In genomic region chr20:35878113-35878620, GRCh38 we compare ENCODE assay signal across 18 cellular contexts.
DNase-seq lines count a peak whose midpoint lies in the region; ATAC-seq and TF ChIP-seq lines count a peak whose summit lies in the region.
"Had no signal": no experiment of that assay in that cellular context is flagged by ENCODE, and none has a peak within 500 bp of the region (broad histone marks: within the 10 kb centered on the region; RNA-seq: fewer than 3 reads in every experiment).

No MANE protein-coding gene starts in this region.

- H3K36me3 ChIP-seq in OCI-LY7 (ENCODE audit: insufficient read depth, low read length) (peaks cover 8% of the 10 kb centered on the region), fibroblast of lung (ENCODE audit: control insufficient read depth, insufficient read depth, low read length) (no peaks in the 10 kb centered on the region), gastrocnemius medialis (peaks cover 0 to 4% of the 10 kb centered on the region in 2 donors), tibial artery (no peaks in the 10 kb centered on the region)

- no peak overlapping the region for H3K9ac ChIP-seq in fibroblast of lung (ENCODE audit: insufficient read depth, low read length)
- H3K9ac ChIP-seq: BLaER1 treated with 17β-estradiol and CSF1 and Interleukin-3, amounts not matched to agents 10 nM and 100 nM had no signal

- no peaks in the 10 kb centered on the region for H3K4me1 ChIP-seq in OCI-LY7 (ENCODE audit: insufficient read depth, low read length, poor library complexity, severe bottlenecking)
- peaks cover 15% of the 10 kb centered on the region for H3K4me1 ChIP-seq in fibroblast of lung (ENCODE audit: control insufficient read depth, extremely low read depth, insufficient read depth, low read length)
- H3K4me1 ChIP-seq in gastrocnemius medialis: peaks cover 35 to 36% of the 10 kb centered on the region in 2 donors
- peaks cover 0 to 19% (median 2%) of the 10 kb centered on the region in 4 donors for H3K4me1 ChIP-seq in tibial artery
- H3K4me1 ChIP-seq: BLaER1 treated with 17β-estradiol and CSF1 and Interleukin-3, amounts not matched to agents 10 nM and 100 nM had no signal

- H3K4me3 ChIP-seq in OCI-LY7 (ENCODE audit: low read depth, low read length, poor library complexity, severe bottlenecking) (no peak overlapping the region), fibroblast of lung (replicated peaks in 1 of 4; ENCODE audit: control extremely low read depth in 1 of 4, insufficient read depth in 1 of 4, low read depth in 3 of 4, low read length in 4 of 4) (no peak overlapping the region), gastrocnemius medialis (no peak overlapping the region), tibial artery (no peak overlapping the region)
- H3K4me3 ChIP-seq: BLaER1 treated with 17β-estradiol and CSF1 and Interleukin-3, amounts not matched to agents 10 nM and 100 nM had no signal

- H3K9me3 ChIP-seq in OCI-LY7 (ENCODE audit: low read length) (no peaks in the 10 kb centered on the region), fibroblast of lung (ENCODE audit: control insufficient read depth, insufficient read depth, low read depth, low read length) (no peaks in the 10 kb centered on the region), gastrocnemius medialis (no peaks in the 10 kb centered on the region), tibial artery (no peaks in the 10 kb centered on the region)
- H3K9me3 ChIP-seq: BLaER1 treated with 17β-estradiol and CSF1 and Interleukin-3, amounts not matched to agents 10 nM and 100 nM had no signal

- H3K4me2 ChIP-seq in OCI-LY7 (ENCODE audit: low read length) (no peak overlapping the region), fibroblast of lung (ENCODE audit: extremely low read depth, insufficient read depth, low read length) (no peak overlapping the region)
- H3K4me2 ChIP-seq: BLaER1 treated with 17β-estradiol and CSF1 and Interleukin-3, amounts not matched to agents 10 nM and 100 nM had no signal

- no peak for DNase-seq in activated naive CD4-positive, alpha-beta T cell treated with anti-CD3 and anti-CD28 coated beads, Interleukin-2, amount 10 ng/mL, durations not matched to agents 7 days and 5 days
- DNase-seq in OCI-LY7 (ENCODE audit: low spot score) (no peak), fibroblast of lung (ENCODE audit: low read depth in 2 of 2) (no peak), gastrocnemius medialis (no peak), tibial artery (no peak), NOMO-1 (lab: John Stamatoyannopoulos, UW; ENCODE audit: unreplicated experiment in 2 of 2) (no peak)
- DNase-seq: KG1, MV-4-11, NCI-H1417, NCI-H187, NCI-H2107, NCI-H2227 treated with DMSO at 0.1 percent for 48 hours, NCI-H510A treated with DMSO at 0.1 percent for 48 hours, NCI-H82 had no signal

- peaks cover 13% of the 10 kb centered on the region for H3K4me1 Mint-ChIP-seq in activated naive CD4-positive, alpha-beta T cell treated with anti-CD3 and anti-CD28 coated beads, Interleukin-2, amount 50 U/mL, for 24 hours
- H3K4me1 Mint-ChIP-seq in activated naive CD4-positive, alpha-beta T cell treated with anti-CD3 and anti-CD28 coated beads, Interleukin-2, amount 10 ng/mL, durations not matched to agents 7 days and 5 days: peaks cover 8% of the 10 kb centered on the region

- H3K27me3 Mint-ChIP-seq in activated naive CD4-positive, alpha-beta T cell treated with anti-CD3 and anti-CD28 coated beads, Interleukin-2, amount 50 U/mL, for 24 hours: no peaks in the 10 kb centered on the region
- no peaks in the 10 kb centered on the region for H3K27me3 Mint-ChIP-seq in activated naive CD4-positive, alpha-beta T cell treated with anti-CD3 and anti-CD28 coated beads, Interleukin-2, amount 10 ng/mL, durations not matched to agents 7 days and 5 days

- no peaks in the 10 kb centered on the region for H4K20me1 ChIP-seq in OCI-LY7 (ENCODE audit: insufficient read depth, low read length)
- H4K20me1 ChIP-seq in fibroblast of lung (ENCODE audit: control insufficient read depth, extremely low read depth, insufficient read depth, low read length): no peaks in the 10 kb centered on the region

- H3K9me2 ChIP-seq in OCI-LY7 (ENCODE audit: insufficient read depth, low read length): no peaks in the 10 kb centered on the region

- no peak for TF ChIP-seq POLR2A in gastrocnemius medialis (IDR thresholded peaks at IDR 0.05)

- no peak overlapping the region for H3K4me3 Mint-ChIP-seq in activated naive CD4-positive, alpha-beta T cell treated with anti-CD3 and anti-CD28 coated beads, Interleukin-2, amount 50 U/mL, for 24 hours
- H3K4me3 Mint-ChIP-seq in activated naive CD4-positive, alpha-beta T cell treated with anti-CD3 and anti-CD28 coated beads, Interleukin-2, amount 10 ng/mL, durations not matched to agents 7 days and 5 days: no peak overlapping the region

- CTCF ChIA-PET in activated naive CD4-positive, alpha-beta T cell treated with anti-CD3 and anti-CD28 coated beads, Interleukin-2, amount 10 ng/mL, durations not matched to agents 7 days and 5 days (lab: Charles Lee): no interaction called here
- CTCF ChIA-PET in OCI-LY7 (lab: Charles Lee; ENCODE audit: unreplicated experiment): interaction anchor here (0.6 kb wide), 2 partner anchors 37 to 39 kb away, joined by 3 to 4 read pairs; no protein-coding TSS in a partner anchor

- TF ChIP-seq CTCF in OCI-LY7 (conservative IDR thresholded peaks at IDR 0.05; ENCODE audit: low read length) (no peak), fibroblast of lung (conservative IDR thresholded peaks at IDR 0.05 in 1 of 2, IDR thresholded peaks at IDR 0.05 in 1 of 2; ENCODE audit: low read depth in 1 of 2, low read length in 2 of 2) (no peak), gastrocnemius medialis (IDR thresholded peaks at IDR 0.05 in 4 of 5, conservative IDR thresholded peaks at IDR 0.05 in 1 of 5) (no peak), tibial artery (IDR thresholded peaks at IDR 0.05) (no peak)

- H3K27ac ChIP-seq in OCI-LY7 (ENCODE audit: low read depth, low read length, poor library complexity, severe bottlenecking): no peak overlapping the region
- peak overlapping the region; percentile 5 for H3K27ac ChIP-seq in fibroblast of lung (ENCODE audit: insufficient read depth, low read length)
- peak overlapping the region in 3 of 4 donors; percentile 12 to 86 (median 36) for H3K27ac ChIP-seq in gastrocnemius medialis
- no peak overlapping the region for H3K27ac ChIP-seq in tibial artery
- H3K27ac ChIP-seq: BLaER1 treated with 17β-estradiol and CSF1 and Interleukin-3, amounts not matched to agents 10 nM and 100 nM had no signal

- in situ Hi-C loops in gastrocnemius medialis (cut with MboI; ENCODE audit: low sequenced_read_pairs in 4 of 4): loop anchor here in 2 of 4 donors (25.0 kb wide), 2 partner anchors 141 to 166 kb away; partner anchors contain the start of gene RBM39 (in 1 of the 2)

- H3K79me2 ChIP-seq in OCI-LY7 (ENCODE audit: insufficient read depth, low read depth, low read length): no peaks in the 10 kb centered on the region
- H3K79me2 ChIP-seq in fibroblast of lung (ENCODE audit: control insufficient read depth, insufficient read depth, low read length): peaks cover 5% of the 10 kb centered on the region

- no peaks in the 10 kb centered on the region for H3K9me3 Mint-ChIP-seq in activated naive CD4-positive, alpha-beta T cell treated with anti-CD3 and anti-CD28 coated beads, Interleukin-2, amount 50 U/mL, for 24 hours
- no peaks in the 10 kb centered on the region for H3K9me3 Mint-ChIP-seq in activated naive CD4-positive, alpha-beta T cell treated with anti-CD3 and anti-CD28 coated beads, Interleukin-2, amount 10 ng/mL, durations not matched to agents 7 days and 5 days

- POLR2A ChIA-PET in OCI-LY7 (lab: Charles Lee): no interaction called here

- H3K27ac Mint-ChIP-seq in activated naive CD4-positive, alpha-beta T cell treated with anti-CD3 and anti-CD28 coated beads, Interleukin-2, amount 50 U/mL, for 24 hours: peak overlapping the region; percentile 21
- H3K27ac Mint-ChIP-seq in activated naive CD4-positive, alpha-beta T cell treated with anti-CD3 and anti-CD28 coated beads, Interleukin-2, amount 10 ng/mL, durations not matched to agents 7 days and 5 days: no peak overlapping the region

- intact Hi-C loops in OCI-LY7 (cut with micrococcal nuclease; ENCODE audit: unreplicated experiment) (no loop called here), gastrocnemius medialis (cut with DNase I; ENCODE audit: low total_unique reads) (no loop called here), tibial artery (cut with DNase I; ENCODE audit: low total_unique reads) (no loop called here)

- H2AFZ ChIP-seq in OCI-LY7 (ENCODE audit: low read length) (no peak overlapping the region), fibroblast of lung (ENCODE audit: low read length) (no peak overlapping the region)

- H3K27me3 ChIP-seq in fibroblast of lung (ENCODE audit: control insufficient read depth, insufficient read depth, low read length) (no peaks in the 10 kb centered on the region), gastrocnemius medialis (no peaks in the 10 kb centered on the region), tibial artery (no peaks in the 10 kb centered on the region)
- H3K27me3 ChIP-seq: BLaER1 treated with 17β-estradiol and CSF1 and Interleukin-3, amounts not matched to agents 10 nM and 100 nM had no signal

- no peak for ATAC-seq in gastrocnemius medialis
- ATAC-seq in GM21825 (IDR thresholded peaks at IDR 0.05; ENCODE audit: unreplicated experiment): no peak
- ATAC-seq: Panc1 had no signal

- H3K36me3 Mint-ChIP-seq in activated naive CD4-positive, alpha-beta T cell treated with anti-CD3 and anti-CD28 coated beads, Interleukin-2, amount 50 U/mL, for 24 hours: peaks cover 3% of the 10 kb centered on the region
- H3K36me3 Mint-ChIP-seq in activated naive CD4-positive, alpha-beta T cell treated with anti-CD3 and anti-CD28 coated beads, Interleukin-2, amount 10 ng/mL, durations not matched to agents 7 days and 5 days: peaks cover 11% of the 10 kb centered on the region

- BruUV-seq in OCI-LY7 (replicated peaks; lab: Mats Ljungman, UMichigan): TSS peak; percentile 30

Comparison
In these comparisons a context has a peak if more than half of its experiments do, and no peak if none do; other contexts are left out.
1. H3K27ac ChIP-seq: peak in fibroblast of lung (single experiment) and gastrocnemius medialis (3 of 4); none in OCI-LY7 (single experiment) and tibial artery (0 of 2).